In genomic region chr1:27522148-27522859, GRCh38 we compare ENCODE assay signal across 1 cellular context.
A peak's percentile ranks its signal among the peaks of the same experiment; 100 is the strongest.
TF ChIP-seq lines count a peak whose summit lies in the region.

No MANE protein-coding gene starts in this region.

TF ChIP-seq in HepG2, 621 proteins besides CTCF, POLR2A, EP300 and RAD21 (continued from another document and continues in another):
- TF ChIP-seq TBX2 (CRISPR knock-in tag; IDR thresholded peaks at IDR 0.05; ENCODE audit: borderline replicate concordance): peak; percentile 55; the same call in 1 of the 2 replicates
- no peak for TF ChIP-seq ZNF446 (CRISPR knock-in tag; IDR thresholded peaks at IDR 0.05)
- TF ChIP-seq PLRG1 (conservative IDR thresholded peaks at IDR 0.05): no peak
- TF ChIP-seq ZNF839 (CRISPR knock-in tag; IDR thresholded peaks at IDR 0.05; ENCODE audit: borderline replicate concordance): no peak
- TF ChIP-seq CC2D1A (CRISPR knock-in tag; IDR thresholded peaks at IDR 0.05): no peak
- no peak for TF ChIP-seq RAD51 (IDR thresholded peaks at IDR 0.05; ENCODE audit: borderline replicate concordance)
- TF ChIP-seq ZNF414 (CRISPR knock-in tag; IDR thresholded peaks at IDR 0.05): no peak
- TF ChIP-seq MXD4 (CRISPR knock-in tag; IDR thresholded peaks at IDR 0.05): no peak
- TF ChIP-seq HNRNPUL1 (IDR thresholded peaks at IDR 0.05; ENCODE audit: low read depth, low read length): no peak
- 0 out of 2 replicates have a peak, but pooled peaks have one; percentile 47 for TF ChIP-seq ATF7-NPFF (CRISPR knock-in tag; IDR thresholded peaks at IDR 0.05; ENCODE audit: low read depth)
- TF ChIP-seq ZNF263 (CRISPR knock-in tag; IDR thresholded peaks at IDR 0.05): peak; percentile 57; the same call in 1 of the 2 replicates
- TF ChIP-seq TAF1 (CRISPR knock-in tag; IDR thresholded peaks at IDR 0.05): peak; percentile 40; the same call in 1 of the 2 replicates
- TF ChIP-seq ETV6 (CRISPR knock-in tag; conservative IDR thresholded peaks at IDR 0.05): no peak
- TF ChIP-seq, protein P1, sequence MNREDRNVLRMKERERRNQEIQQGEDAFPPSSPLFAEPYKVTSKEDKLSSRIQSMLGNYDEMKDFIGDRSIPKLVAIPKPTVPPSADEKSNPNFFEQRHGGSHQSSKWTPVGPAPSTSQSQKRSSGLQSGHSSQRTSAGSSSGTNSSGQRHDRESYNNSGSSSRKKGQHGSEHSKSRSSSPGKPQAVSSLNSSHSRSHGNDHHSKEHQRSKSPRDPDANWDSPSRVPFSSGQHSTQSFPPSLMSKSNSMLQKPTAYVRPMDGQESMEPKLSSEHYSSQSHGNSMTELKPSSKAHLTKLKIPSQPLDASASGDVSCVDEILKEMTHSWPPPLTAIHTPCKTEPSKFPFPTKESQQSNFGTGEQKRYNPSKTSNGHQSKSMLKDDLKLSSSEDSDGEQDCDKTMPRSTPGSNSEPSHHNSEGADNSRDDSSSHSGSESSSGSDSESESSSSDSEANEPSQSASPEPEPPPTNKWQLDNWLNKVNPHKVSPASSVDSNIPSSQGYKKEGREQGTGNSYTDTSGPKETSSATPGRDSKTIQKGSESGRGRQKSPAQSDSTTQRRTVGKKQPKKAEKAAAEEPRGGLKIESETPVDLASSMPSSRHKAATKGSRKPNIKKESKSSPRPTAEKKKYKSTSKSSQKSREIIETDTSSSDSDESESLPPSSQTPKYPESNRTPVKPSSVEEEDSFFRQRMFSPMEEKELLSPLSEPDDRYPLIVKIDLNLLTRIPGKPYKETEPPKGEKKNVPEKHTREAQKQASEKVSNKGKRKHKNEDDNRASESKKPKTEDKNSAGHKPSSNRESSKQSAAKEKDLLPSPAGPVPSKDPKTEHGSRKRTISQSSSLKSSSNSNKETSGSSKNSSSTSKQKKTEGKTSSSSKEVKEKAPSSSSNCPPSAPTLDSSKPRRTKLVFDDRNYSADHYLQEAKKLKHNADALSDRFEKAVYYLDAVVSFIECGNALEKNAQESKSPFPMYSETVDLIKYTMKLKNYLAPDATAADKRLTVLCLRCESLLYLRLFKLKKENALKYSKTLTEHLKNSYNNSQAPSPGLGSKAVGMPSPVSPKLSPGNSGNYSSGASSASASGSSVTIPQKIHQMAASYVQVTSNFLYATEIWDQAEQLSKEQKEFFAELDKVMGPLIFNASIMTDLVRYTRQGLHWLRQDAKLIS (CRISPR knock-in tag; IDR thresholded peaks at IDR 0.05): no peak
- TF ChIP-seq NPAS2 (CRISPR knock-in tag; IDR thresholded peaks at IDR 0.05; ENCODE audit: borderline replicate concordance): no peak
- no peak for TF ChIP-seq ZKSCAN5 (CRISPR knock-in tag; IDR thresholded peaks at IDR 0.05)
- TF ChIP-seq CREB1 (IDR thresholded peaks at IDR 0.05): no peak
- TF ChIP-seq CREB1 (CRISPR knock-in tag; IDR thresholded peaks at IDR 0.05): no peak
- no peak for TF ChIP-seq AKNA (CRISPR knock-in tag; IDR thresholded peaks at IDR 0.05; ENCODE audit: borderline replicate concordance)
- no peak for TF ChIP-seq ZNF572 (CRISPR knock-in tag; IDR thresholded peaks at IDR 0.05)
- TF ChIP-seq, protein P2, sequence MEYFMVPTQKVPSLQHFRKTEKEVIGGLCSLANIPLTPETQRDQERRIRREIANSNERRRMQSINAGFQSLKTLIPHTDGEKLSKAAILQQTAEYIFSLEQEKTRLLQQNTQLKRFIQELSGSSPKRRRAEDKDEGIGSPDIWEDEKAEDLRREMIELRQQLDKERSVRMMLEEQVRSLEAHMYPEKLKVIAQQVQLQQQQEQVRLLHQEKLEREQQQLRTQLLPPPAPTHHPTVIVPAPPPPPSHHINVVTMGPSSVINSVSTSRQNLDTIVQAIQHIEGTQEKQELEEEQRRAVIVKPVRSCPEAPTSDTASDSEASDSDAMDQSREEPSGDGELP (IDR thresholded peaks at IDR 0.05; ENCODE audit: borderline replicate concordance, low read depth): peak; percentile 23; the same call in 1 of the 2 replicates
- no peak for TF ChIP-seq CERS6 (CRISPR knock-in tag; IDR thresholded peaks at IDR 0.05)
- TF ChIP-seq ZNF230 (CRISPR knock-in tag; IDR thresholded peaks at IDR 0.05): no peak; the same call in 1 of the 2 replicates
- peak; percentile 56 for TF ChIP-seq ZFX (CRISPR knock-in tag; IDR thresholded peaks at IDR 0.05; ENCODE audit: low read depth)
- TF ChIP-seq ZNF563 (CRISPR knock-in tag; IDR thresholded peaks at IDR 0.05): no peak; the same call in 1 of the 2 replicates
- TF ChIP-seq ZNF768 (CRISPR knock-in tag; IDR thresholded peaks at IDR 0.05): no peak
- no peak for TF ChIP-seq SUZ12 (IDR thresholded peaks at IDR 0.05; ENCODE audit: low read depth, low read length)
- no peak for TF ChIP-seq ATF3 (CRISPR knock-in tag; IDR thresholded peaks at IDR 0.05)
- TF ChIP-seq, protein P3, sequence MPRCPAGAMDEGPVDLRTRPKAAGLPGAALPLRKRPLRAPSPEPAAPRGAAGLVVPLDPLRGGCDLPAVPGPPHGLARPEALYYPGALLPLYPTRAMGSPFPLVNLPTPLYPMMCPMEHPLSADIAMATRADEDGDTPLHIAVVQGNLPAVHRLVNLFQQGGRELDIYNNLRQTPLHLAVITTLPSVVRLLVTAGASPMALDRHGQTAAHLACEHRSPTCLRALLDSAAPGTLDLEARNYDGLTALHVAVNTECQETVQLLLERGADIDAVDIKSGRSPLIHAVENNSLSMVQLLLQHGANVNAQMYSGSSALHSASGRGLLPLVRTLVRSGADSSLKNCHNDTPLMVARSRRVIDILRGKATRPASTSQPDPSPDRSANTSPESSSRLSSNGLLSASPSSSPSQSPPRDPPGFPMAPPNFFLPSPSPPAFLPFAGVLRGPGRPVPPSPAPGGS (CRISPR knock-in tag; IDR thresholded peaks at IDR 0.05): 0 out of 2 replicates have a peak, but pooled peaks have one; percentile 53
- TF ChIP-seq SMYD3 (CRISPR knock-in tag; IDR thresholded peaks at IDR 0.05): no peak
- no peak for TF ChIP-seq THAP11 (CRISPR knock-in tag; IDR thresholded peaks at IDR 0.05)
- no peak for TF ChIP-seq PHF21A (CRISPR knock-in tag; IDR thresholded peaks at IDR 0.05)
- no peak for TF ChIP-seq THAP8 (CRISPR knock-in tag; IDR thresholded peaks at IDR 0.05; ENCODE audit: borderline replicate concordance)
- peak; percentile 37; the same call in 1 of the 2 replicates for TF ChIP-seq ESRRA (CRISPR knock-in tag; IDR thresholded peaks at IDR 0.05; ENCODE audit: low read depth)
- TF ChIP-seq, protein P4, sequence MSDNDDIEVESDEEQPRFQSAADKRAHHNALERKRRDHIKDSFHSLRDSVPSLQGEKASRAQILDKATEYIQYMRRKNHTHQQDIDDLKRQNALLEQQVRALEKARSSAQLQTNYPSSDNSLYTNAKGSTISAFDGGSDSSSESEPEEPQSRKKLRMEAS (IDR thresholded peaks at IDR 0.05): no peak
- TF ChIP-seq, protein P5, sequence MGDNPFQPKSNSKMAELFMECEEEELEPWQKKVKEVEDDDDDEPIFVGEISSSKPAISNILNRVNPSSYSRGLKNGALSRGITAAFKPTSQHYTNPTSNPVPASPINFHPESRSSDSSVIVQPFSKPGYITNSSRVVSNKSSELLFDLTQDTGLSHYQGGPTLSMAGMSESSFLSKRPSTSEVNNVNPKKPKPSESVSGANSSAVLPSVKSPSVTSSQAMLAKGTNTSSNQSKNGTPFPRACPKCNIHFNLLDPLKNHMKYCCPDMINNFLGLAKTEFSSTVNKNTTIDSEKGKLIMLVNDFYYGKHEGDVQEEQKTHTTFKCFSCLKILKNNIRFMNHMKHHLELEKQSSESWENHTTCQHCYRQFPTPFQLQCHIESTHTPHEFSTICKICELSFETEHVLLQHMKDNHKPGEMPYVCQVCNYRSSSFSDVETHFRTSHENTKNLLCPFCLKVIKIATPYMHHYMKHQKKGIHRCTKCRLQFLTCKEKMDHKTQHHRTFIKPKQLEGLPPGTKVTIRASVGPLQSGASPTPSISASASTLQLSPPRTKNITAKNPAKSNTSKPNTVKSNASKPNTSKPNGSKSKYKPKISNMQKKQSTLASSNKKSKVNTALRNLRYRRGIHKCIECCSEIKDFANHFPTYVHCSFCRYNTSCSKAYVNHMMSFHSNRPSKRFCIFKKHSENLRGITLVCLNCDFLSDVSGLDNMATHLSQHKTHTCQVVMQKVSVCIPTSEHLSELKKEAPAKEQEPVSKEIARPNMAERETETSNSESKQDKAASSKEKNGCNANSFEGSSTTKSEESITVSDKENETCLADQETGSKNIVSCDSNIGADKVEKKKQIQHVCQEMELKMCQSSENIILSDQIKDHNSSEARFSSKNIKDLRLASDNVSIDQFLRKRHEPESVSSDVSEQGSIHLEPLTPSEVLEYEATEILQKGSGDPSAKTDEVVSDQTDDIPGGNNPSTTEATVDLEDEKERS (CRISPR knock-in tag; IDR thresholded peaks at IDR 0.05): no peak
- no peak for TF ChIP-seq MIER3 (CRISPR knock-in tag; IDR thresholded peaks at IDR 0.05; ENCODE audit: borderline replicate concordance)
- TF ChIP-seq ZBED4 (CRISPR knock-in tag; IDR thresholded peaks at IDR 0.05; ENCODE audit: borderline replicate concordance): no peak
